ENCODE assay signal across 1 cellular context in genomic region chr2:225030893-225031292, GRCh38.
TF ChIP-seq lines count a peak whose summit lies in the region.

No MANE protein-coding gene starts in this region.

TF ChIP-seq in GM23338, 12 proteins besides CTCF, POLR2A, EP300 and RAD21:
- TF ChIP-seq REST (IDR thresholded peaks at IDR 0.05; ENCODE audit: unreplicated experiment) = no peak
- no peak for TF ChIP-seq ZNF462 (CRISPR knock-in tag; IDR thresholded peaks at IDR 0.05)
- no peak for TF ChIP-seq ZNF331 (CRISPR knock-in tag; IDR thresholded peaks at IDR 0.05; ENCODE audit: low read depth)
- TF ChIP-seq EZH2phosphoT487 (IDR thresholded peaks at IDR 0.05; ENCODE audit: unreplicated experiment) = no peak
- no peak for TF ChIP-seq CREB1 (CRISPR knock-in tag; IDR thresholded peaks at IDR 0.05; ENCODE audit: low read depth)
TF ChIP-seq in GM23338: peak in this region for 0.
